8 cellular contexts compared by ENCODE assay signal in the genomic region with DNA sequence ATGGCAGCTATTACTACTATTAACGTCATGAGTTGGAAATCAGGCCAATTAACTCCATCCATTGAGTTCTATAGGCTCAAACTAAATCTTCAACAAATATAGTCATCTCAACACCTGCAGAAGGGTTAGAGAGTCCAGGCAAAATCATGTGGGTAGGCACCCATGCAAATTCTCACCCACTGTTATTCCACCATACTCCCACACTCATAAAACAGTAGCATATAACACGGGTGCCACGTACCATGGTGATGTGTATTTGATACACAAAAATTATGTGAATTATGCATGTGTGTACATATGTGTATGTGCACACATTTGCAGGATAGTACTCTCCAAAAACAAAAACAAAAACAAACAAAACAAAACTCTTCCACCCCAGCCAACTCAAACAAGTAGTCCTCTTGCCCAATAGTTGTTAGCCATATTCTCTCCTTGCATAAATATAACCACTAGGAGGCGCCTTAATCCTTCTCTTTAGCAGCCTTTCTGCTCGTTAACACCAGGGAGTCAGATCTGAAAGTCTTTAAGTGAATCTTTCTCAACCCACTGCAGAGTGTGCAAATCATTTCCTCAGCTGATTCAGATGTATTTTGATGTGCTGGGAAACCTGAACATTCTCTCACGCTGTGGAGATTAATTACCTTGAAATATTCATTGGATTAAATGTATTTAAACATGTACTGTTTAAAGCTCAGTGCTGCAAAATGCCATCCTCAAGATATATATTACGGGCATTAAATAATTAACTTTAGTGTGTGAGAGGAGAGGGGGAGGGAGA. TPM values are rescaled to one million over a fixed set of nuclear protein-coding genes. Genes with fewer than 3 reads are reported as not detected.
DNase-seq lines count a peak whose midpoint lies in the region; ATAC-seq and TF ChIP-seq lines count a peak whose summit lies in the region.

No MANE protein-coding gene starts in this region.

- no peaks in the 10 kb centered on the region for H3K9me3 ChIP-seq in heart left ventricle

- TF ChIP-seq POLR2A in heart left ventricle (IDR thresholded peaks at IDR 0.05), result no peak

- CTCF ChIA-PET in activated CD8-positive, alpha-beta T cell treated with anti-CD3 and anti-CD28 coated beads, Interleukin-2, amount 10 ng/mL, durations not matched to agents 7 days and 5 days (lab: Charles Lee), result interaction anchor here (0.6 to 2.4 kb wide), 12 partner anchors 10 to 445 kb away, joined by 3 to 6 read pairs (median 4); a partner anchor contains a TSS

- no peak overlapping the region for H3K4me3 Mint-ChIP-seq in activated CD8-positive, alpha-beta T cell treated with anti-CD3 and anti-CD28 coated beads, Interleukin-2, amount 10 ng/mL, durations not matched to agents 7 days and 5 days

- no peaks in the 10 kb centered on the region for H3K27me3 Mint-ChIP-seq in activated CD8-positive, alpha-beta T cell treated with anti-CD3 and anti-CD28 coated beads, Interleukin-2, amount 10 ng/mL, durations not matched to agents 7 days and 5 days (ENCODE audit: low read depth)

- no peaks in the 10 kb centered on the region for H3K9me3 Mint-ChIP-seq in activated CD8-positive, alpha-beta T cell treated with anti-CD3 and anti-CD28 coated beads, Interleukin-2, amount 10 ng/mL, durations not matched to agents 7 days and 5 days (ENCODE audit: insufficient read depth)

- H3K36me3 Mint-ChIP-seq in activated CD8-positive, alpha-beta T cell treated with anti-CD3 and anti-CD28 coated beads, Interleukin-2, amount 10 ng/mL, durations not matched to agents 7 days and 5 days (ENCODE audit: low read depth), result no peaks in the 10 kb centered on the region

- peak; percentile 90 for DNase-seq in COR-L47 (lab: John Stamatoyannopoulos, UW)
- DNase-seq in GM19238 (ENCODE audit: insufficient read length, low spot score), result peak; percentile 42
- DNase-seq in NCI-H345 treated with DMSO at 0.1 percent for 48 hours (lab: John Stamatoyannopoulos, UW; ENCODE audit: unreplicated experiment), result peak; percentile 33
- peak; percentile 29 for DNase-seq in activated CD8-positive, alpha-beta T cell treated with anti-CD3 and anti-CD28 coated beads, Interleukin-2, amount 10 ng/mL, durations not matched to agents 7 days and 5 days
- DNase-seq in heart left ventricle, result no peak
- peak; percentile 75 for DNase-seq in retina
- DNase-seq in stimulated activated CD4-positive, alpha-beta T cell treated with anti-CD3 and anti-CD28 coated beads, Interleukin-1b, Interleukin-23, amount 100 ng/mL, for 48 hours, result no peak

- peaks cover 0 to 25% (median 9%) of the 10 kb centered on the region in 9 donors for H3K36me3 ChIP-seq in heart left ventricle

- H3K4me3 ChIP-seq in heart left ventricle, result no peak overlapping the region

- no peaks in the 10 kb centered on the region for H3K27me3 ChIP-seq in heart left ventricle

- H3K27ac Mint-ChIP-seq in activated CD8-positive, alpha-beta T cell treated with anti-CD3 and anti-CD28 coated beads, Interleukin-2, amount 10 ng/mL, durations not matched to agents 7 days and 5 days, result no peak overlapping the region

- intact Hi-C loops in heart left ventricle (cut with DNase I), result loop anchor here (1.0 to 10.0 kb wide), 11 partner anchors 135 to 1437 kb away; a partner anchor contains a TSS

- POLR2A ChIA-PET in activated CD8-positive, alpha-beta T cell treated with anti-CD3 and anti-CD28 coated beads, Interleukin-2, amount 10 ng/mL, durations not matched to agents 7 days and 5 days (lab: Charles Lee), result no interaction called here

- ATAC-seq in HG03432 (IDR thresholded peaks at IDR 0.05; ENCODE audit: unreplicated experiment) (peak; percentile 92), heart left ventricle (peak; percentile 64 to 90 (median 82))
- ATAC-seq in activated CD8-positive, alpha-beta T cell treated with anti-CD3 and anti-CD28 coated beads, Interleukin-2, amount 10 ng/mL, durations not matched to agents 7 days and 5 days, result peak; percentile 71

- peaks cover 0 to 5% (median 0%) of the 10 kb centered on the region in 12 donors for H3K4me1 ChIP-seq in heart left ventricle

- TF ChIP-seq CTCF in heart left ventricle (IDR thresholded peaks at IDR 0.05), result peak; percentile 71 to 88 (median 85)

- WGBS in heart left ventricle, 4 donors, result 44 to 58% (median 52%) methylated on average over 7 of the region's 7 CpGs

- no peak overlapping the region for H3K27ac ChIP-seq in heart left ventricle

- no peaks in the 10 kb centered on the region for H3K4me1 Mint-ChIP-seq in activated CD8-positive, alpha-beta T cell treated with anti-CD3 and anti-CD28 coated beads, Interleukin-2, amount 10 ng/mL, durations not matched to agents 7 days and 5 days (ENCODE audit: low read depth)

RNA-seq across cellular contexts. Expression of a gene that starts 38.0 kb away (rescaled TPM):
- 10 to 100 TPM; 82.0 to 87.6 TPM for total RNA-seq in activated CD8-positive, alpha-beta T cell treated with anti-CD3 and anti-CD28 coated beads, Interleukin-2, amount 10 ng/mL, durations not matched to agents 7 days and 5 days
- total RNA-seq in heart left ventricle, result 10 to 100 TPM; 40.1 to 80.2 (median 62.3) TPM
- 10 to 100 TPM; 17.7 to 75.7 TPM for polyA plus RNA-seq in heart left ventricle

RNA-seq across cellular contexts. Expression of a gene that starts 48.8 kb away (rescaled TPM):
- total RNA-seq in activated CD8-positive, alpha-beta T cell treated with anti-CD3 and anti-CD28 coated beads, Interleukin-2, amount 10 ng/mL, durations not matched to agents 7 days and 5 days, result not detected
- total RNA-seq in heart left ventricle, result not detected
- polyA plus RNA-seq in heart left ventricle, result under 1 TPM in 1 of 2 donors, not detected in 1; 0.25 TPM

Comparison
In these comparisons a context has a peak if more than half of its experiments do, and no peak if none do; other contexts are left out.
1. DNase-seq: peak in COR-L47 (single experiment), GM19238 (single experiment), NCI-H345 treated with DMSO at 0.1 percent for 48 hours (single experiment), activated CD8-positive, alpha-beta T cell treated with anti-CD3 and anti-CD28 coated beads, Interleukin-2, amount 10 ng/mL, durations not matched to agents 7 days and 5 days (single experiment) and retina (single experiment); none in heart left ventricle (0 of 5) and stimulated activated CD4-positive, alpha-beta T cell treated with anti-CD3 and anti-CD28 coated beads, Interleukin-1b, Interleukin-23, amount 100 ng/mL, for 48 hours (single experiment).
2. Peak in every context shown above with its lines, with median percentiles within 50 percentile points of each other: ATAC-seq.